Comparison of ENCODE assay signal across 1 cellular context in the genomic region with DNA sequence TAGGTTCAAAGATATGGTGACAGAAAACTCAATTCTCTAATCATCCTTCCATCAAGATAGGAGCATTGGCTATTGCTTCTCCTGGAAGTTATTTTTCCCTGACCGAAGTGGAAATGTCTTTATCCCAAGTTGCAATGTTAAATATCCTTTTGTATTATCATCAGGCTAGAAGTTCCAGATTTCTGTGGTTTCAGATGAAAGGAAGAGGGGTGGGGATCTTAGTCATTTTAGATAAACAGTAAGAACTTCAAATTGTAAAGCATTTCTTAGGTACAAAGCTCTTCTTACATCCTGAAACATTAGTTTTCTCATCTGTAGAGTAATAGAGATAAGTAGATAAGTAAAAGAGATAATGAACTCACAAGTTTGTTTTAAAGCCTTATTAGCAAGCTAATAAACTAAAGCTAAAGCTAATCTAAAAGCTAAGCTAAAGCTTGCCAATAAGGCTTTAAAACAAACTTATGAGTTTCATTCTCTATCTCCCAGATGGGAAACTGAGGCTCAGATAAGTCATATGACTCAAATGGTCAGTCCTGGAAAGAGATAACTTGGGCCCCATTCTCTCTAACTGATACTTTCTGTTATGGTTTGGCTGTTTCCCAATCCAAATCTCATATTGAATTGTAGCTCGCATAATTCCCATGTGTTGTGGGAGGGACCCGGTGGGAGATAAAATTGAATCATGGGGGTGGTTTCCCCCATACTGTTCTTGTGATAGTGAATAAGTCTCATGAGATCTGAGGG.
TF ChIP-seq lines count a peak whose summit lies in the region.

No MANE protein-coding gene starts in this region.

TF ChIP-seq in IMR-90, 13 proteins besides CTCF, POLR2A, EP300 and RAD21:
- TF ChIP-seq BHLHE40 (IDR thresholded peaks at IDR 0.05; ENCODE audit: low read depth, low read length) (no peak), RFX5 (IDR thresholded peaks at IDR 0.05; ENCODE audit: low read depth, low read length) (no peak), FOS (IDR thresholded peaks at IDR 0.05; ENCODE audit: low read depth, low read length) (0 out of 2 replicates have a peak, but pooled peaks have one; percentile 11), CHD1 (IDR thresholded peaks at IDR 0.05; ENCODE audit: low read depth, low read length) (no peak)
- TF ChIP-seq, protein P1, sequence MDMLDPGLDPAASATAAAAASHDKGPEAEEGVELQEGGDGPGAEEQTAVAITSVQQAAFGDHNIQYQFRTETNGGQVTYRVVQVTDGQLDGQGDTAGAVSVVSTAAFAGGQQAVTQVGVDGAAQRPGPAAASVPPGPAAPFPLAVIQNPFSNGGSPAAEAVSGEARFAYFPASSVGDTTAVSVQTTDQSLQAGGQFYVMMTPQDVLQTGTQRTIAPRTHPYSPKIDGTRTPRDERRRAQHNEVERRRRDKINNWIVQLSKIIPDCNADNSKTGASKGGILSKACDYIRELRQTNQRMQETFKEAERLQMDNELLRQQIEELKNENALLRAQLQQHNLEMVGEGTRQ (IDR thresholded peaks at IDR 0.05; ENCODE audit: low read depth, low read length), result no peak
